ENCODE assay signal across 17 cellular contexts in genomic region chr20:1846341-1846740, GRCh38. TPM values are rescaled to one million over a fixed set of nuclear protein-coding genes. Genes with fewer than 3 reads are reported as not detected.
DNase-seq lines count a peak whose midpoint lies in the region; ATAC-seq lines count a peak whose summit lies in the region.
"Had no signal": no experiment of that assay in that cellular context is flagged by ENCODE, and none has a peak within 500 bp of the region (broad histone marks: within the 10 kb centered on the region; RNA-seq: fewer than 3 reads in every experiment).

No MANE protein-coding gene starts in this region.

- peaks cover 69% of the 10 kb centered on the region for H3K4me1 Mint-ChIP-seq in memory B cell
- peaks cover 18% of the 10 kb centered on the region for H3K4me1 Mint-ChIP-seq in T-helper 2 cell treated with Interferon-gamma antibody and Interleukin-4, amounts not matched to agents 5 μg/mL and 100 μg/mL, for 36 hours (ENCODE audit: low read depth)

- peaks cover 11% of the 10 kb centered on the region for H3K9me3 Mint-ChIP-seq in memory B cell
- H3K9me3 Mint-ChIP-seq in T-helper 2 cell treated with Interferon-gamma antibody and Interleukin-4, amounts not matched to agents 5 μg/mL and 100 μg/mL, for 36 hours = no peaks in the 10 kb centered on the region

- ATAC-seq in memory B cell (ENCODE audit: low read depth) (no peak), GM21367 (IDR thresholded peaks at IDR 0.05; ENCODE audit: unreplicated experiment) (no peak)
- ATAC-seq: HepG2, Panc1 had no signal

- H3K36me3 Mint-ChIP-seq in memory B cell = peaks cover 5% of the 10 kb centered on the region
- H3K36me3 Mint-ChIP-seq in T-helper 2 cell treated with Interferon-gamma antibody and Interleukin-4, amounts not matched to agents 5 μg/mL and 100 μg/mL, for 36 hours (ENCODE audit: low read depth) = no peaks in the 10 kb centered on the region

- no peaks in the 10 kb centered on the region for H3K27me3 Mint-ChIP-seq in memory B cell
- H3K27me3 Mint-ChIP-seq in T-helper 2 cell treated with Interferon-gamma antibody and Interleukin-4, amounts not matched to agents 5 μg/mL and 100 μg/mL, for 36 hours (ENCODE audit: low read depth) = no peaks in the 10 kb centered on the region

- DNase-seq in G401 (ENCODE audit: low spot score) (peak; percentile 93), NCI-H69 (lab: John Stamatoyannopoulos, UW) (peak; percentile 47), memory B cell (ENCODE audit: low spot score in 2 of 2) (no peak), NCI-H1105 treated with DMSO at 0.1 percent for 48 hours (lab: John Stamatoyannopoulos, UW) (no peak)
- DNase-seq in T-helper 2 cell treated with Interferon-gamma antibody and Interleukin-4, amounts not matched to agents 5 μg/mL and 100 μg/mL, for 36 hours (ENCODE audit: low spot score) = no peak
- DNase-seq in stimulated activated CD4-positive, alpha-beta T cell treated with anti-CD3 and anti-CD28 coated beads, Interleukin-2, amount 100 ng/mL, for 24 hours = no peak
- DNase-seq: CD4-positive, alpha-beta T cell; GDM1; H7; KBM-7; NCI-H2029; NCI-H526 treated with DMSO at 0.1 percent for 48 hours; SIG-M5 had no signal

- in situ Hi-C loops in G401 (cut with HindIII; ENCODE audit: low sequenced_read_pairs) = no loop called here

- H3K27ac Mint-ChIP-seq in memory B cell = peak overlapping the region; percentile 74
- no peak overlapping the region for H3K27ac Mint-ChIP-seq in T-helper 2 cell treated with Interferon-gamma antibody and Interleukin-4, amounts not matched to agents 5 μg/mL and 100 μg/mL, for 36 hours
- H3K27ac Mint-ChIP-seq: CD4-positive, alpha-beta T cell had no signal

- no peak overlapping the region for H3K4me3 Mint-ChIP-seq in memory B cell
- H3K4me3 Mint-ChIP-seq in T-helper 2 cell treated with Interferon-gamma antibody and Interleukin-4, amounts not matched to agents 5 μg/mL and 100 μg/mL, for 36 hours = no peak overlapping the region
- H3K4me3 Mint-ChIP-seq: CD4-positive, alpha-beta T cell had no signal

RNA-seq across cellular contexts. Expression of gene SIRPA, which starts 48.9 kb away (rescaled TPM):
- 14.7 and 16.7 TPM in 2 replicates for total RNA-seq in G401 (2014; rRNA removed; shearing (Covaris generic))
- total RNA-seq: T-helper 1 cell treated with Interleukin-12 subunit alpha and Interleukin-12 subunit beta and Interleukin-4 antibody, amounts not matched to agents 30 ng/mL and 1 ng/mL, for 36 hours had no signal

Comparison
In these comparisons a context has a peak if more than half of its experiments do, and no peak if none do; other contexts are left out.
1. DNase-seq: peak in G401 (single experiment) and NCI-H69 (single experiment); none in memory B cell (0 of 2), NCI-H1105 treated with DMSO at 0.1 percent for 48 hours (single experiment), T-helper 2 cell treated with Interferon-gamma antibody and Interleukin-4, amounts not matched to agents 5 μg/mL and 100 μg/mL, for 36 hours (single experiment) and stimulated activated CD4-positive, alpha-beta T cell treated with anti-CD3 and anti-CD28 coated beads, Interleukin-2, amount 100 ng/mL, for 24 hours (0 of 2).